1 cellular context compared by ENCODE assay signal in genomic region chr2:40746150-40746549, GRCh38.
TF ChIP-seq lines count a peak whose summit lies in the region.

No MANE protein-coding gene starts in this region.

TF ChIP-seq in SK-N-SH treated with all-trans-retinoic acid at 6 μM for 48 hours, 23 proteins besides CTCF, POLR2A, EP300 and RAD21 (continued from another document):
- TF ChIP-seq POU6F1 (CRISPR knock-in tag; IDR thresholded peaks at IDR 0.05; ENCODE audit: borderline replicate concordance, low read depth) (no peak), ZFP30 (CRISPR knock-in tag; IDR thresholded peaks at IDR 0.05) (no peak)
